22 cellular contexts compared by ENCODE assay signal in genomic region chr5:142459209-142459608, GRCh38.
DNase-seq lines count a peak whose midpoint lies in the region; ATAC-seq, FAIRE-seq and TF ChIP-seq lines count a peak whose summit lies in the region.
"Had no signal": no experiment of that assay in that cellular context is flagged by ENCODE, and none has a peak within 500 bp of the region (broad histone marks: within the 10 kb centered on the region; RNA-seq: fewer than 3 reads in every experiment).

No MANE protein-coding gene starts in this region.

- BruUV-seq in HCT116 (replicated peaks; lab: Mats Ljungman, UMichigan), result no TSS peak

- ATAC-seq in A549 (no peak), HCT116 (no peak), upper lobe of right lung (no peak), HG03139 (IDR thresholded peaks at IDR 0.05; ENCODE audit: unreplicated experiment) (no peak)

- H2BK12ac ChIP-seq in H1 (ENCODE audit: low read depth, low read length), result no peak overlapping the region

- TF ChIP-seq RAD21 in A549 (conservative IDR thresholded peaks at IDR 0.05 in 1 of 2, IDR thresholded peaks at IDR 0.05 in 1 of 2) (no peak), HCT116 (IDR thresholded peaks at IDR 0.05; ENCODE audit: low read depth) (no peak), H1 (IDR thresholded peaks at IDR 0.05 in 1 of 2, conservative IDR thresholded peaks at IDR 0.05 in 1 of 2; ENCODE audit: low read depth in 2 of 2, low read length in 2 of 2) (no peak)

- no peak overlapping the region for H2BK20ac ChIP-seq in H1 (ENCODE audit: low read length)

- H2BK5ac ChIP-seq in H1 (ENCODE audit: low read depth, low read length), result no peak overlapping the region; the same call in 1 of the 2 replicates

- no peaks in the 10 kb centered on the region for H3K23me2 ChIP-seq in H1 (ENCODE audit: low read depth, low read length)

- 17% methylated on average over 1 of the region's 1 CpG for WGBS in A549 (ENCODE audit: missing lambda C conversion rate)
- 78% methylated on average over 1 of the region's 1 CpG; no CpG with 5 or more reads in 1 of the 2 experiments for WGBS in H1 (ENCODE audit: extremely low coverage in 1 of 2, insufficient coverage in 1 of 2, insufficient read length in 1 of 2, insufficient replicate concordance in 2 of 2, low coverage in 1 of 2, low lambda C conversion rate in 2 of 2, missing lambda C conversion rate in 1 of 2), 2 experiments

- TF ChIP-seq EP300 in A549 (IDR thresholded peaks at IDR 0.05) (no peak), H1 (IDR thresholded peaks at IDR 0.05; ENCODE audit: borderline replicate concordance in 1 of 2, low read depth in 2 of 2, low read length in 2 of 2) (no peak)

- H3K4me2 ChIP-seq in A549 (no peak overlapping the region), HCT116 (ENCODE audit: low read length) (no peak overlapping the region), H1 (ENCODE audit: insufficient read depth in 1 of 2, low read depth in 2 of 2, low read length in 2 of 2) (no peak overlapping the region)

- H3K79me1 ChIP-seq in H1 (ENCODE audit: low read depth, low read length), result no peaks in the 10 kb centered on the region

- no peak overlapping the region for H4K5ac ChIP-seq in H1 (ENCODE audit: insufficient read length, low read depth, low read length)

- H3K9me3 ChIP-seq in A549 (no peaks in the 10 kb centered on the region), HCT116 (ENCODE audit: control insufficient read depth in 1 of 2, insufficient read depth in 1 of 2, low read depth in 1 of 2, low read length in 2 of 2) (no peaks in the 10 kb centered on the region), H1 (ENCODE audit: insufficient read depth in 2 of 2, low read depth in 1 of 2, low read length in 1 of 2) (peaks cover 0 to 3% of the 10 kb centered on the region in 2 experiments; a peak in 1 of 4 replicates), upper lobe of right lung (no peaks in the 10 kb centered on the region)
- H3K9me3 ChIP-seq: BE2C had no signal

- H2AK5ac ChIP-seq in H1 (ENCODE audit: low read depth, low read length), result peak overlapping the region; percentile 47; the same call in 1 of the 2 replicates

- H3K27ac ChIP-seq in A549, result no peak overlapping the region
- H3K27ac ChIP-seq in HCT116 (ENCODE audit: low read depth, low read length), result no peak overlapping the region
- no peak overlapping the region for H3K27ac ChIP-seq in H1 (ENCODE audit: low read depth, low read length)
- H3K27ac ChIP-seq in upper lobe of right lung, result no peak overlapping the region

- RAD21 ChIA-PET in HCT116 (lab: Charles Lee; ENCODE audit: low non-redundant PET in 1 of 2, low total read pairs in 2 of 2, uncharacterized antibody in 2 of 2, unreplicated experiment in 2 of 2), result no interaction called here

- TF ChIP-seq POLR2A in A549 (IDR thresholded peaks at IDR 0.05; ENCODE audit: low read length), result no peak
- TF ChIP-seq POLR2A in HCT116 (IDR thresholded peaks at IDR 0.05; ENCODE audit: borderline replicate concordance, extremely low read depth, insufficient read depth, insufficient read length), result no peak
- no peak for TF ChIP-seq POLR2A in H1 (IDR thresholded peaks at IDR 0.05; ENCODE audit: control extremely low read depth in 1 of 2, low read depth in 2 of 2, low read length in 2 of 2)

- POLR2A ChIA-PET in A549 (lab: Yijun Ruan, JAX), result no interaction called here
- POLR2A ChIA-PET in HCT116 (lab: Charles Lee), result no interaction called here
- POLR2A ChIA-PET in H1 (lab: Charles Lee; ENCODE audit: partially characterized antibody), result interaction anchor here (0.6 to 1.5 kb wide), 3 partner anchors 9 to 134 kb away, joined by 3 read pairs; partner anchors contain the start of gene SPRY4

- no peak overlapping the region for H3K56ac ChIP-seq in H1 (replicated peaks; ENCODE audit: insufficient read length, low read depth, low read length)

- H3K9me2 ChIP-seq in HCT116 (ENCODE audit: insufficient read depth), result no peaks in the 10 kb centered on the region

- H2AFZ ChIP-seq in HCT116 (ENCODE audit: low read depth, low read length, poor library complexity, severe bottlenecking) (no peak overlapping the region), H1 (ENCODE audit: low read length) (no peak overlapping the region)

- H3K4me3 ChIP-seq in A549, result no peak overlapping the region
- H3K4me3 ChIP-seq in HCT116 (replicated peaks in 1 of 2; ENCODE audit: low read depth in 1 of 2, low read length in 2 of 2), result no peak overlapping the region
- no peak overlapping the region; a peak in 1 of 8 replicates for H3K4me3 ChIP-seq in H1 (ENCODE audit: extremely low read depth in 1 of 4, insufficient read depth in 2 of 4, low read depth in 3 of 4, low read length in 4 of 4)
- H3K4me3 ChIP-seq in upper lobe of right lung, result no peak overlapping the region

- CTCF ChIA-PET in A549 (lab: Yijun Ruan, JAX), result interaction anchor here (1.2 kb wide), 2 partner anchors 83 to 90 kb away, joined by 3 read pairs; no protein-coding TSS in a partner anchor
- CTCF ChIA-PET in HCT116 (lab: Charles Lee), result no interaction called here
- CTCF ChIA-PET in H1 (lab: Charles Lee; ENCODE audit: partially characterized antibody), result interaction anchor here (0.6 kb wide), 1 partner anchor 54 kb away, joined by 3 read pairs; no protein-coding TSS in a partner anchor

- H3K79me2 ChIP-seq in HCT116 (ENCODE audit: insufficient read depth, low read length), result no peaks in the 10 kb centered on the region
- H3K79me2 ChIP-seq in H1 (ENCODE audit: control insufficient read depth in 1 of 2, insufficient read depth in 2 of 2, low read length in 2 of 2), result no peaks in the 10 kb centered on the region

- TF ChIP-seq CTCF in A549 (IDR thresholded peaks at IDR 0.05), result no peak
- no peak for TF ChIP-seq CTCF in HCT116 (IDR thresholded peaks at IDR 0.05 in 2 of 3, conservative IDR thresholded peaks at IDR 0.05 in 1 of 3; ENCODE audit: borderline replicate concordance in 1 of 3, insufficient read depth in 1 of 3, low read depth in 2 of 3, low read length in 2 of 3)
- TF ChIP-seq CTCF in H1 (IDR thresholded peaks at IDR 0.05; ENCODE audit: control extremely low read depth in 1 of 3, insufficient read depth in 1 of 3, low read depth in 1 of 3, low read length in 3 of 3), result no peak
- no peak for TF ChIP-seq CTCF in upper lobe of right lung (IDR thresholded peaks at IDR 0.05)

- intact Hi-C loops in HCT116 (cut with micrococcal nuclease), result no loop called here
- intact Hi-C loops in upper lobe of right lung (cut with DNase I), result no loop called here

- H3K18ac ChIP-seq in H1 (ENCODE audit: extremely low read depth, low read length), result no peak overlapping the region; the same call in 1 of the 2 replicates

- H3K9ac ChIP-seq in HCT116 (ENCODE audit: low read length) (no peak overlapping the region), H1 (replicated peaks in 1 of 4; ENCODE audit: extremely low read depth in 1 of 4, low read depth in 3 of 4, low read length in 3 of 4) (no peak overlapping the region)

- no peak overlapping the region for H2BK120ac ChIP-seq in H1 (replicated peaks; ENCODE audit: low read depth, low read length)

- no peak for FAIRE-seq in A549 (lab: Jason Lieb, UNC)
- FAIRE-seq in H1 (lab: Jason Lieb, UNC), result no peak
- FAIRE-seq: GM12891, GM19239, H54 had no signal

- H3K27me3 ChIP-seq in HCT116 (ENCODE audit: insufficient read depth, low read length) (no peaks in the 10 kb centered on the region), H1 (replicated peaks in 1 of 4; ENCODE audit: control insufficient read depth in 3 of 4, extremely low read depth in 1 of 4, insufficient read depth in 3 of 4, low read length in 3 of 4) (no peaks in the 10 kb centered on the region), upper lobe of right lung (no peaks in the 10 kb centered on the region)
- H3K27me3 ChIP-seq: BE2C had no signal

- DNase-seq in A549 (ENCODE audit: low read depth in 1 of 2, low spot score in 1 of 2) (no peak), HCT116 (ENCODE audit: low read depth, low spot score) (no peak), H1 (ENCODE audit: low read depth in 1 of 2, low spot score in 2 of 2) (no peak), upper lobe of right lung (no peak)
- no peak for DNase-seq in activated naive CD4-positive, alpha-beta T cell treated with Interleukin-2 at 50 U/mL for 16 hours
- DNase-seq: ACHN; BE2C; C1 segment of cervical spinal cord; CD4-positive, CD25-positive, alpha-beta regulatory T cell; CD8-positive, alpha-beta memory T cell; COR-L47; DMS 273 treated with DMSO at 0.1 percent for 48 hours; DMS53; DND-41; EL; HCEC 1CT; KG1 had no signal

- H3K36me3 ChIP-seq in HCT116 (ENCODE audit: control insufficient read depth in 1 of 2, insufficient read depth in 2 of 2, low read length in 2 of 2), result no peaks in the 10 kb centered on the region
- no peaks in the 10 kb centered on the region for H3K36me3 ChIP-seq in H1 (ENCODE audit: control insufficient read depth in 2 of 4, insufficient read depth in 4 of 4, low read length in 3 of 4)
- no peaks in the 10 kb centered on the region for H3K36me3 ChIP-seq in upper lobe of right lung
- H3K36me3 ChIP-seq: BE2C had no signal

- peak overlapping the region; percentile 80 for H3K4ac ChIP-seq in H1 (replicated peaks; ENCODE audit: insufficient read length, low read depth, low read length)

- no peak overlapping the region for H3K14ac ChIP-seq in H1 (ENCODE audit: insufficient read length)

- no peaks in the 10 kb centered on the region for H3K4me1 ChIP-seq in A549
- peaks cover 0 to 7% of the 10 kb centered on the region in 2 experiments; a peak in 1 of 4 replicates for H3K4me1 ChIP-seq in HCT116 (ENCODE audit: control insufficient read depth in 1 of 2, insufficient read depth in 2 of 2, low read length in 2 of 2)
- no peaks in the 10 kb centered on the region for H3K4me1 ChIP-seq in H1 (replicated peaks in 1 of 4; ENCODE audit: control insufficient read depth in 3 of 4, insufficient read depth in 4 of 4, low read length in 3 of 4)
- peaks cover under 1% of the 10 kb centered on the region for H3K4me1 ChIP-seq in upper lobe of right lung
- H3K4me1 ChIP-seq: BE2C had no signal

- no peak overlapping the region for H4K91ac ChIP-seq in H1 (replicated peaks; ENCODE audit: insufficient read length, low read length)

- H2BK15ac ChIP-seq in H1 (ENCODE audit: low read length), result no peak overlapping the region

- no peaks in the 10 kb centered on the region for H4K20me1 ChIP-seq in HCT116 (ENCODE audit: insufficient read depth)
- H4K20me1 ChIP-seq in H1 (replicated peaks in 1 of 2; ENCODE audit: control insufficient read depth in 1 of 2, insufficient read depth in 2 of 2, low read length in 2 of 2), result no peaks in the 10 kb centered on the region

- H4K8ac ChIP-seq in H1 (ENCODE audit: extremely low read depth, insufficient read depth, low read length), result peak overlapping the region; percentile 31; the same call in 1 of the 2 replicates

- H3K23ac ChIP-seq in H1 (ENCODE audit: insufficient read length), result no peak overlapping the region

TF ChIP-seq in HCT116, 20 proteins besides CTCF, POLR2A, EP300 and RAD21 (continues in another document):
- TF ChIP-seq ELF1 (IDR thresholded peaks at IDR 0.05; ENCODE audit: borderline replicate concordance, low read depth) (no peak), FOSL1 (IDR thresholded peaks at IDR 0.05; ENCODE audit: low read depth) (no peak)

TF ChIP-seq in PFSK-1, 5 proteins besides CTCF, POLR2A, EP300 and RAD21 (continues in another document):
- TF ChIP-seq SIN3A (IDR thresholded peaks at IDR 0.05; ENCODE audit: borderline replicate concordance, insufficient read depth, low read length), result no peak

TF ChIP-seq in H1, 55 proteins besides CTCF, POLR2A, EP300 and RAD21 (continues in another document):
- TF ChIP-seq HDAC6 (IDR thresholded peaks at IDR 0.05; ENCODE audit: low read depth, low read length) (no peak), SAP30 (IDR thresholded peaks at IDR 0.05; ENCODE audit: insufficient read depth, insufficient replicate concordance, low read length) (no peak)
